In the genomic region with DNA sequence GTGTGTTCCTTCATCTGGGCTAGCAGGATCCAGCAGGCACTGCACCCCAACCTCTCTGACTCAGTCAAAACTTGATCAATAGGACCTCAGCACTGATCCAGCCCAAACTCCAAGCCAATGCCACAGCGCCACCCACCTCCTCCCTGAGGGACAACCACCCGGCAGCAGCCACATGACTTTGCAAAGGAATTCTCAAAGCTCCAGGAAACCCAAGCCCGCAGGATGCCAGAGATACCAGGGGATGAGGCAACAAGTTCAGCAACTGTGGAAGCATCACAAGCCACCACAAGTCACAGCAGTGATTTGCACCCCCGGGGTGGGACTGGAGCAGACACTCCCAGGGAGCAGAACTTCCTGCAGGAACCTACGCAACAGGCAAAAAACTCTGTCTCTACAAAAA, we compare ENCODE assay signal across 10 cellular contexts. TPM values are rescaled to one million over a fixed set of nuclear protein-coding genes. Genes with fewer than 3 reads are reported as not detected.
DNase-seq lines count a peak whose midpoint lies in the region; ATAC-seq, FAIRE-seq and TF ChIP-seq lines count a peak whose summit lies in the region.
"Had no signal": no experiment of that assay in that cellular context is flagged by ENCODE, and none has a peak within 500 bp of the region (broad histone marks: within the 10 kb centered on the region; RNA-seq: fewer than 3 reads in every experiment).

No MANE protein-coding gene starts in this region.

- in situ Hi-C loops in HepG2 (cut with HindIII; ENCODE audit: extremely low pct_ligation_motif_present, low pct_unique_long_range_greater_than_20kb): loop anchor here (5.0 kb wide), 1 partner anchor 35 kb away; a partner anchor contains a TSS

- H3K27me3 ChIP-seq in A673 (replicated peaks; ENCODE audit: insufficient read depth, low read depth, low read length, poor library complexity) (no peaks in the 10 kb centered on the region), HUES48 (ENCODE audit: control insufficient read depth, insufficient read depth, low read length) (no peaks in the 10 kb centered on the region), HepG2 (ENCODE audit: control insufficient read depth in 1 of 2, insufficient read depth in 2 of 2, low read length in 2 of 2) (no peaks in the 10 kb centered on the region)

- H4K20me1 ChIP-seq in HepG2 (ENCODE audit: insufficient read depth, low read length): peaks cover 31% of the 10 kb centered on the region

- no peak overlapping the region for H3K4me2 ChIP-seq in HepG2 (ENCODE audit: low read depth, low read length)
- H3K4me2 ChIP-seq: KMS-11 had no signal

- ATAC-seq in HepG2: peak; percentile 29
- ATAC-seq in HG02610 (IDR thresholded peaks at IDR 0.05; ENCODE audit: unreplicated experiment): no peak
- no peak for ATAC-seq in HG03159 (IDR thresholded peaks at IDR 0.05; ENCODE audit: unreplicated experiment)

- 50% methylated on average over 2 of the region's 5 CpGs for WGBS in HepG2 (ENCODE audit: low lambda C conversion rate)

- H3K4me1 ChIP-seq in A673 (ENCODE audit: insufficient read depth, low read length, poor library complexity, severe bottlenecking) (peaks cover 96% of the 10 kb centered on the region), HUES48 (ENCODE audit: control insufficient read depth, insufficient read depth, low read length) (peaks cover 69% of the 10 kb centered on the region), HepG2 (ENCODE audit: insufficient read depth, low read length) (peaks cover 96% of the 10 kb centered on the region)

- H3K79me2 ChIP-seq in HepG2 (ENCODE audit: insufficient read depth, low read length): peaks cover 90% of the 10 kb centered on the region

- H3K27ac ChIP-seq in A673 (ENCODE audit: low read depth, low read length, poor library complexity, severe bottlenecking) (peak overlapping the region; percentile 72), HUES48 (ENCODE audit: low read depth, low read length) (peak overlapping the region; percentile 21), cingulate gyrus (ENCODE audit: low read depth, low read length) (peak overlapping the region; percentile 47), HepG2 (ENCODE audit: extremely low read length, insufficient read depth, low read length) (peak overlapping the region; percentile 27)
- H3K27ac ChIP-seq: KMS-11 had no signal

- TF ChIP-seq CTCF in A673 (conservative IDR thresholded peaks at IDR 0.05; ENCODE audit: low read depth, low read length) (peak; percentile 81), HepG2 (CRISPR knock-in tag; IDR thresholded peaks at IDR 0.05) (peak; percentile 76), GM10248 (IDR thresholded peaks at IDR 0.05; ENCODE audit: control extremely low read depth, extremely low read depth, low read depth, missing control alignments) (no peak)

- no peak overlapping the region for H2AFZ ChIP-seq in HepG2 (ENCODE audit: low read length)

- DNase-seq in A673 (ENCODE audit: low spot score) (peak; percentile 92), HepG2 (ENCODE audit: low spot score) (peak; percentile 88), NCI-H2029 treated with DMSO at 0.1 percent for 48 hours (lab: John Stamatoyannopoulos, UW) (no peak), GM10248 (ENCODE audit: extremely low spot score) (no peak)
- DNase-seq: stimulated activated CD4-positive, alpha-beta T cell treated with anti-CD3 and anti-CD28 coated beads, Interleukin-2, amount 100 ng/mL, for 48 hours had no signal

- TF ChIP-seq POLR2A in HepG2 (IDR thresholded peaks at IDR 0.05; ENCODE audit: insufficient read depth in 1 of 2, low read depth in 2 of 2, low read length in 2 of 2): no peak

- BruUV-seq in A673 (replicated peaks; lab: Mats Ljungman, UMichigan) (no TSS peak), HepG2 (replicated peaks; lab: Mats Ljungman, UMichigan) (no TSS peak)

- CTCF ChIA-PET in A673 (lab: Charles Lee) (interaction anchor here (0.6 to 1.2 kb wide), 3 partner anchors 12 to 160 kb away, joined by 3 to 10 read pairs (median 4); no protein-coding TSS in a partner anchor), HepG2 (lab: Yijun Ruan, JAX; ENCODE audit: low intra/inter-chr PET ratio, low total read pairs) (interaction anchor here (2.9 kb wide), 1 partner anchor 30 kb away, joined by 13 read pairs; no protein-coding TSS in a partner anchor), GM10248 (lab: Yijun Ruan, JAX) (no interaction called here)

- POLR2A ChIA-PET in A673 (lab: Charles Lee; ENCODE audit: low non-redundant PET) (interaction anchor here (0.6 kb wide), 2 partner anchors 675 to 791 kb away, joined by 3 to 6 read pairs; no protein-coding TSS in a partner anchor), HepG2 (lab: Yijun Ruan, JAX) (interaction anchor here (1.0 to 2.2 kb wide), 3 partner anchors 13 to 38 kb away, joined by 3 to 6 read pairs (median 5); a partner anchor contains a TSS), GM10248 (lab: Yijun Ruan, JAX) (no interaction called here)

- TF ChIP-seq RAD21 in HepG2 (CRISPR knock-in tag; IDR thresholded peaks at IDR 0.05): peak; percentile 65; the same call in 1 of the 2 replicates

- no peaks in the 10 kb centered on the region for H3K9me3 ChIP-seq in A673 (ENCODE audit: low read depth, low read length, poor library complexity, severe bottlenecking)
- no peaks in the 10 kb centered on the region for H3K9me3 ChIP-seq in HUES48 (ENCODE audit: control insufficient read depth, insufficient read depth, low read length)
- no peaks in the 10 kb centered on the region for H3K9me3 ChIP-seq in HepG2 (ENCODE audit: low read length)

- no peak for FAIRE-seq in HepG2 (lab: Jason Lieb, UNC)

- intact Hi-C loops in A673 (cut with micrococcal nuclease; ENCODE audit: unreplicated experiment) (no loop called here), HepG2 (cut with micrococcal nuclease; ENCODE audit: unreplicated experiment) (no loop called here)

- no peak for TF ChIP-seq EP300 in HepG2 (IDR thresholded peaks at IDR 0.05; ENCODE audit: low read depth in 2 of 2, low read length in 2 of 2)
- 0 out of 2 replicates have a peak, but pooled peaks have one; percentile 6 for TF ChIP-seq EP300 in HepG2 (CRISPR knock-in tag; IDR thresholded peaks at IDR 0.05; ENCODE audit: borderline replicate concordance)

- H3K36me3 ChIP-seq in A673 (ENCODE audit: insufficient read depth, low read length, poor library complexity, severe bottlenecking): no peaks in the 10 kb centered on the region
- no peaks in the 10 kb centered on the region for H3K36me3 ChIP-seq in HUES48 (ENCODE audit: control insufficient read depth, insufficient read depth, low read length)
- H3K36me3 ChIP-seq in HepG2 (replicated peaks in 1 of 2; ENCODE audit: control insufficient read depth in 1 of 2, insufficient read depth in 2 of 2, low read length in 2 of 2): peaks cover 12 to 21% of the 10 kb centered on the region in 2 experiments; a peak in 4 of 5 replicates

- H3K9ac ChIP-seq in HUES48 (ENCODE audit: low read depth, low read length): no peak overlapping the region
- H3K9ac ChIP-seq in HepG2 (ENCODE audit: insufficient read depth, low read depth, low read length): no peak overlapping the region
- H3K9ac ChIP-seq: KMS-11 had no signal

- H3K4me3 ChIP-seq in A673 (ENCODE audit: low read depth, low read length, poor library complexity, severe bottlenecking) (no peak overlapping the region), HUES48 (ENCODE audit: low read depth, low read length) (no peak overlapping the region), HepG2 (replicated peaks in 1 of 3; ENCODE audit: insufficient read depth in 1 of 3, low read depth in 2 of 3, low read length in 3 of 3) (no peak overlapping the region)

TF ChIP-seq in HepG2, 621 proteins besides CTCF, POLR2A, EP300 and RAD21 (continues in another document):
- TF ChIP-seq ZFP90 (CRISPR knock-in tag; IDR thresholded peaks at IDR 0.05; ENCODE audit: borderline replicate concordance): no peak
- TF ChIP-seq ETV6 (CRISPR knock-in tag; conservative IDR thresholded peaks at IDR 0.05): no peak
- peak; percentile 25; the same call in 1 of the 2 replicates for TF ChIP-seq RXRA (CRISPR knock-in tag; IDR thresholded peaks at IDR 0.05)
- peak; percentile 48; the same call in 1 of the 2 replicates for TF ChIP-seq HMG20B (CRISPR knock-in tag; conservative IDR thresholded peaks at IDR 0.05)
- peak; percentile 59 for TF ChIP-seq SAP130 (CRISPR knock-in tag; IDR thresholded peaks at IDR 0.05; ENCODE audit: low read depth)
- no peak for TF ChIP-seq PAWR (CRISPR knock-in tag; IDR thresholded peaks at IDR 0.05; ENCODE audit: borderline replicate concordance)
- peak; percentile 56 for TF ChIP-seq STAG1 (CRISPR knock-in tag; IDR thresholded peaks at IDR 0.05)

RNA-seq across cellular contexts. Expression of a gene that starts 37.3 kb away (rescaled TPM):
- 148 and 163 TPM in 2 replicates for total RNA-seq in A673 (2021)
- 58.6 and 62.4 TPM in 2 replicates for total RNA-seq in HepG2 (2016; rRNA removed; fragmentation: Illumina TruSeq; extraction: Trizol)
- 9.6 and 10.7 TPM in 2 replicates for total RNA-seq in HepG2 (2016; cell fraction: cytosol; rRNA removed; fragmentation: Illumina TruSeq; extraction: Trizol; ENCODE audit: low read depth)
- 55.0 and 63.6 TPM in 2 replicates for total RNA-seq in HepG2 (2016; cell fraction: insoluble cytoplasmic fraction; rRNA removed; fragmentation: Illumina TruSeq; extraction: Trizol)
- 25.2 and 28.3 TPM in 2 replicates for total RNA-seq in HepG2 (2016; cell fraction: membrane; rRNA removed; fragmentation: Illumina TruSeq; extraction: Trizol)
- total RNA-seq in HepG2 (2016; cell fraction: nucleus; rRNA removed; fragmentation: Illumina TruSeq; extraction: Trizol): 62.9 and 75.6 TPM in 2 replicates
- 152 and 162 TPM in 2 replicates for polyA plus RNA-seq in HepG2 (2011; rRNA removed)
- polyA plus RNA-seq in HepG2 (2011; cell fraction: cytosol; rRNA removed): 97.7 and 136 TPM in 2 replicates
- polyA plus RNA-seq in HepG2 (2011; cell fraction: nucleus; rRNA removed): 162 and 195 TPM in 2 replicates
- polyA plus RNA-seq in HepG2 (2012): 109 and 118 TPM in 2 replicates
- 8.0 and 10.4 TPM in 2 replicates for polyA plus RNA-seq in HepG2 (2016; cell fraction: cytosol; fragmentation: Illumina TruSeq; extraction: Trizol; ENCODE audit: low read depth)
- polyA plus RNA-seq in HepG2 (2016; cell fraction: insoluble cytoplasmic fraction; fragmentation: Illumina TruSeq; extraction: Trizol; ENCODE audit: low read depth): 67.9 and 88.1 TPM in 2 replicates
- polyA plus RNA-seq in HepG2 (2016; cell fraction: membrane; fragmentation: Illumina TruSeq; extraction: Trizol; ENCODE audit: low read depth): 15.3 and 18.8 TPM in 2 replicates
- 91.6 and 93.8 TPM in 2 replicates for polyA plus RNA-seq in HepG2 (2016; cell fraction: nucleus; fragmentation: Illumina TruSeq; extraction: Trizol; ENCODE audit: insufficient read depth, low read depth)
- 144 and 214 TPM in 2 replicates for polyA minus RNA-seq in HepG2 (2011; rRNA and poly(A)+ RNA removed; ENCODE audit: low replicate concordance)
- 167 and 168 TPM in 2 replicates for polyA minus RNA-seq in HepG2 (2011; cell fraction: cytosol; rRNA and poly(A)+ RNA removed)
- 119 and 126 TPM in 2 replicates for polyA minus RNA-seq in HepG2 (2011; cell fraction: nucleus; rRNA and poly(A)+ RNA removed)

Comparison
In these comparisons a context has a peak if more than half of its experiments do, and no peak if none do; other contexts are left out.
1. DNase-seq: peak in A673 (single experiment) and HepG2 (single experiment); none in NCI-H2029 treated with DMSO at 0.1 percent for 48 hours (single experiment) and GM10248 (single experiment).
2. H3K27ac ChIP-seq: peak in every context shown above with its lines; median percentile 72 in A673; 47 in cingulate gyrus; 27 in HepG2; 21 in HUES48.